Comparison of ENCODE assay signal across 8 cellular contexts in the genomic region with DNA sequence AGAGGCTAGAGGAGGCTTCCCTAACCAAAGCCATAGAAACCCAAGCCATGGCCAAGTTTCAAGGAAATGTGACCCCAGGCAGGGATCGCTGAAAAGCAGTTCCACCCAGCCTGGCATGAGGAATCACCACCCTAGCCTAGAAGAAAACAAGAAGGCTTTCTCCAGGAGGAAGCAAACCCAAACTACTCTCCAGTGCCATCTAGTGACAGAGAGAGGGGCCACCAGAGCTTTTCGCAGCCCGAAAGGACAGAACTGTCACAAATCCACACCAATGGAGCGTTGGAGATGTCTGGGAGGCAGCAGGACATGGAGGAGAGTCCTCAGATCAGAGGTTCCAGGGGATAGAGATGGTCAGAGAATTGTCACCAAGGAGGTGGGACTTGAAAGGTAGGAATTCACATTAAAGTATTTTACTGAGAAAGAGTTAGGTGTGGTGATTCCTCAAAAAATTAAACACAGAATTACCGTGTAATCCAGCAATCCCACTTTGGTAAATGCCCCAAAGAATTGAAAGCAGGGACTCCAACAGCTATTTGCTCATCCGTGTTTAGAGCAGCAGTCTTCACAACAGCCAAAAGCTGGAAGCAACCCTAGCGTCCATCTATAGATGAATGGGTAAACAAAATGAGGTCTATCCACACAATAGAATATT.
DNase-seq lines count a peak whose midpoint lies in the region; ATAC-seq and TF ChIP-seq lines count a peak whose summit lies in the region.

No MANE protein-coding gene starts in this region.

- peaks cover 3% of the 10 kb centered on the region for H3K27me3 ChIP-seq in A673 (replicated peaks; ENCODE audit: insufficient read depth, low read depth, low read length, poor library complexity)

- POLR2A ChIA-PET in A673 (lab: Charles Lee; ENCODE audit: low non-redundant PET) = no interaction called here

- no peaks in the 10 kb centered on the region for H3K36me3 ChIP-seq in A673 (ENCODE audit: insufficient read depth, low read length, poor library complexity, severe bottlenecking)

- CTCF ChIA-PET in A673 (lab: Charles Lee) = interaction anchor here (2.0 kb wide), 1 partner anchor 276 kb away, joined by 9 read pairs; no protein-coding TSS in a partner anchor

- DNase-seq in A673 (ENCODE audit: low spot score) (peak; percentile 78), NCI-H2196 treated with DMSO at 0.1 percent for 48 hours (lab: John Stamatoyannopoulos, UW; ENCODE audit: unreplicated experiment) (peak; percentile 33), ecto neural progenitor cell (ENCODE audit: low spot score) (peak; percentile 75), medulla oblongata (ENCODE audit: extremely low spot score) (peak; percentile 87)
- DNase-seq in activated CD4-positive, alpha-beta T cell treated with anti-CD3 and anti-CD28 coated beads for 4 hours = peak; percentile 24 to 28
- DNase-seq in stimulated activated naive CD4-positive, alpha-beta T cell treated with Interleukin-2 at 50 U/mL for 16 hours (lab: John Stamatoyannopoulos, UW) = peak; percentile 17

- H3K27ac ChIP-seq in A673 (ENCODE audit: low read depth, low read length, poor library complexity, severe bottlenecking) = no peak overlapping the region

- TF ChIP-seq CTCF in A673 (conservative IDR thresholded peaks at IDR 0.05; ENCODE audit: low read depth, low read length) (peak; percentile 92), GM12875 (IDR thresholded peaks at IDR 0.05; ENCODE audit: borderline replicate concordance, insufficient read depth, low read depth, low read length) (peak; percentile 89)

- BruUV-seq in A673 (replicated peaks; lab: Mats Ljungman, UMichigan) = no TSS peak

- H3K4me3 ChIP-seq in A673 (ENCODE audit: low read depth, low read length, poor library complexity, severe bottlenecking) = no peak overlapping the region
- H3K4me3 ChIP-seq in GM12875 (ENCODE audit: low read depth, low read length) = no peak overlapping the region

- no peaks in the 10 kb centered on the region for H3K4me1 ChIP-seq in A673 (ENCODE audit: insufficient read depth, low read length, poor library complexity, severe bottlenecking)

- ATAC-seq in GM18498 (IDR thresholded peaks at IDR 0.05; ENCODE audit: unreplicated experiment) = no peak

- intact Hi-C loops in A673 (cut with micrococcal nuclease; ENCODE audit: unreplicated experiment) = loop anchor here (1.0 kb wide), 2 partner anchors 121 to 276 kb away; no protein-coding TSS in a partner anchor

- no peaks in the 10 kb centered on the region for H3K9me3 ChIP-seq in A673 (ENCODE audit: low read depth, low read length, poor library complexity, severe bottlenecking)

Comparison
In these comparisons a context has a peak if more than half of its experiments do, and no peak if none do; other contexts are left out.
1. DNase-seq: peak in every context shown above with its lines; median percentile 87 in medulla oblongata; 78 in A673; 75 in ecto neural progenitor cell; 33 in NCI-H2196 treated with DMSO at 0.1 percent for 48 hours; 26 in activated CD4-positive, alpha-beta T cell treated with anti-CD3 and anti-CD28 coated beads for 4 hours; 17 in stimulated activated naive CD4-positive, alpha-beta T cell treated with Interleukin-2 at 50 U/mL for 16 hours.